Comparison of ENCODE assay signal across 1 cellular context in genomic region chr11:65422633-65423515, GRCh38.
TF ChIP-seq lines count a peak whose summit lies in the region.

Gene NEAT1 (plus strand): TSS chr11:65422798.

TF ChIP-seq in GM12878, 131 proteins besides CTCF, POLR2A, EP300 and RAD21 (continued from another document and continues in another):
- TF ChIP-seq HCFC1 (IDR thresholded peaks at IDR 0.05; ENCODE audit: low read length) (peak; percentile 55), ATF2 (IDR thresholded peaks at IDR 0.05; ENCODE audit: low read length) (no peak), TAF1 (IDR thresholded peaks at IDR 0.05; ENCODE audit: borderline replicate concordance, low read depth, low read length) (peak; percentile 100), MXI1 (IDR thresholded peaks at IDR 0.05; ENCODE audit: low read depth, low read length) (0 out of 2 replicates have a peak, but pooled peaks have one; percentile 41), HDAC2 (IDR thresholded peaks at IDR 0.05) (0 out of 2 replicates have a peak, but pooled peaks have one; percentile 64), HDAC6 (IDR thresholded peaks at IDR 0.05; ENCODE audit: unreplicated experiment) (peak; percentile 88), ATF3 (IDR thresholded peaks at IDR 0.05; ENCODE audit: borderline replicate concordance, extremely low read depth, low read depth, low read length) (no peak), RBBP5 (conservative IDR thresholded peaks at IDR 0.05) (no peak), MYB (IDR thresholded peaks at IDR 0.05; ENCODE audit: borderline replicate concordance, low read depth, low read length) (peak; percentile 94), POLR2AphosphoS5 (IDR thresholded peaks at IDR 0.05; ENCODE audit: low read length) (peak; percentile 99), ESRRA (IDR thresholded peaks at IDR 0.05; ENCODE audit: low read length) (peak; percentile 66; the same call in 1 of the 2 replicates), IKZF1 (conservative IDR thresholded peaks at IDR 0.05) (0 out of 2 replicates have a peak, but pooled peaks have one; percentile 91), RELB (IDR thresholded peaks at IDR 0.05; ENCODE audit: low read depth) (peak; percentile 66), RCOR1 (conservative IDR thresholded peaks at IDR 0.05; ENCODE audit: low read depth, low read length) (peak; percentile 94; the same call in 1 of the 2 replicates), MTA3 (IDR thresholded peaks at IDR 0.05; ENCODE audit: borderline replicate concordance, low read length) (no peak), KLF5 (IDR thresholded peaks at IDR 0.05; ENCODE audit: partially characterized antibody) (peak; percentile 77), CBX5 (IDR thresholded peaks at IDR 0.05; ENCODE audit: low read depth) (no peak), SMAD1 (IDR thresholded peaks at IDR 0.05; ENCODE audit: low read depth, partially characterized antibody) (peak; percentile 100), TCF12 (IDR thresholded peaks at IDR 0.05; ENCODE audit: low read depth, low read length) (peak; percentile 98), ATF7 (IDR thresholded peaks at IDR 0.05; ENCODE audit: low read depth) (no peak; the same call in 1 of the 2 replicates), IRF4 (IDR thresholded peaks at IDR 0.05; ENCODE audit: low read depth, low read length) (peak; percentile 69), CBFB (IDR thresholded peaks at IDR 0.05; ENCODE audit: low read depth) (peak; percentile 100), JUND (IDR thresholded peaks at IDR 0.05; ENCODE audit: low read depth, low read length) (no peak), LARP7 (IDR thresholded peaks at IDR 0.05) (peak; percentile 71; the same call in 1 of the 2 replicates), CHD1 (IDR thresholded peaks at IDR 0.05; ENCODE audit: low read depth, low read length) (peak; percentile 85; the same call in 1 of the 2 replicates), POU2F2 (IDR thresholded peaks at IDR 0.05; ENCODE audit: borderline replicate concordance, low read depth, low read length) (peak; percentile 100), CBX3 (IDR thresholded peaks at IDR 0.05; ENCODE audit: borderline replicate concordance, low read depth) (no peak), BRCA1 (IDR thresholded peaks at IDR 0.05; ENCODE audit: low read depth, low read length) (peak; percentile 16; the same call in 1 of the 2 replicates), MTA2 (IDR thresholded peaks at IDR 0.05; ENCODE audit: low read depth) (peak; percentile 66), E2F8 (IDR thresholded peaks at IDR 0.05; ENCODE audit: low read depth, partially characterized antibody) (peak; percentile 37), FOS (IDR thresholded peaks at IDR 0.05; ENCODE audit: borderline replicate concordance, extremely low read depth, insufficient read length) (no peak), TCF7 (IDR thresholded peaks at IDR 0.05; ENCODE audit: borderline replicate concordance) (no peak; the same call in 1 of the 2 replicates), ZNF622 (IDR thresholded peaks at IDR 0.05) (peak; percentile 27; the same call in 1 of the 2 replicates), BACH1 (IDR thresholded peaks at IDR 0.05; ENCODE audit: borderline replicate concordance) (peak; percentile 100), MAX (IDR thresholded peaks at IDR 0.05; ENCODE audit: low read depth, low read length) (no peak), NR2C2 (IDR thresholded peaks at IDR 0.05; ENCODE audit: borderline replicate concordance, control insufficient read depth, insufficient read length, low read depth) (no peak), YY1 (IDR thresholded peaks at IDR 0.05; ENCODE audit: low read depth, low read length) (peak; percentile 88), SIX5 (IDR thresholded peaks at IDR 0.05; ENCODE audit: low read depth, low read length, severe bottlenecking) (no peak), GABPA (IDR thresholded peaks at IDR 0.05; ENCODE audit: low read depth) (no peak), SUZ12 (IDR thresholded peaks at IDR 0.05; ENCODE audit: unreplicated experiment) (no peak), ZNF687 (IDR thresholded peaks at IDR 0.05) (peak; percentile 98), MEF2A (IDR thresholded peaks at IDR 0.05; ENCODE audit: insufficient read depth, low read depth, low read length) (peak; percentile 83), NFIC (IDR thresholded peaks at IDR 0.05; ENCODE audit: low read depth, low read length) (no peak), ZNF24 (IDR thresholded peaks at IDR 0.05) (peak; percentile 75), CHD4 (IDR thresholded peaks at IDR 0.05) (no peak), POLR2AphosphoS2 (IDR thresholded peaks at IDR 0.05; ENCODE audit: low read depth, low read length) (peak; percentile 100), TARDBP (IDR thresholded peaks at IDR 0.05; ENCODE audit: borderline replicate concordance) (peak; percentile 82), BMI1 (IDR thresholded peaks at IDR 0.05; ENCODE audit: borderline replicate concordance) (peak; percentile 95), ETV6 (conservative IDR thresholded peaks at IDR 0.05 in 1 of 2, IDR thresholded peaks at IDR 0.05 in 1 of 2; ENCODE audit: borderline replicate concordance in 1 of 2, low read depth in 1 of 2) (peak in 1 of 2 experiments; percentile 77; a peak in 2 of 4 replicates), CREB1 (IDR thresholded peaks at IDR 0.05; ENCODE audit: low read depth) (no peak), SIN3A (IDR thresholded peaks at IDR 0.05; ENCODE audit: low read depth, low read length) (peak; percentile 68), ZBTB4 (CRISPR knock-in tag; IDR thresholded peaks at IDR 0.05) (peak; percentile 99), SUPT20H (IDR thresholded peaks at IDR 0.05; ENCODE audit: borderline replicate concordance, control insufficient read depth, low read depth, low read length) (no peak), YBX1 (IDR thresholded peaks at IDR 0.05) (0 out of 2 replicates have a peak, but pooled peaks have one; percentile 6), RB1 (IDR thresholded peaks at IDR 0.05; ENCODE audit: borderline replicate concordance) (peak; percentile 62; the same call in 1 of the 2 replicates), SMARCA5 (IDR thresholded peaks at IDR 0.05) (peak; percentile 80), RFX5 (IDR thresholded peaks at IDR 0.05; ENCODE audit: low read depth, low read length) (no peak; the same call in 1 of the 2 replicates), E2F4 (IDR thresholded peaks at IDR 0.05; ENCODE audit: low read depth, low read length) (peak; percentile 48; the same call in 1 of the 2 replicates), SREBF1 (IDR thresholded peaks at IDR 0.05; ENCODE audit: low read length) (no peak)
